In genomic region chr5:78648359-78649219, GRCh38 we compare ENCODE assay signal across 8 cellular contexts. TPM values are rescaled to one million over a fixed set of nuclear protein-coding genes. Genes with fewer than 3 reads are reported as not detected.
DNase-seq lines count a peak whose midpoint lies in the region; ATAC-seq, FAIRE-seq and TF ChIP-seq lines count a peak whose summit lies in the region.

A gene with protein sequence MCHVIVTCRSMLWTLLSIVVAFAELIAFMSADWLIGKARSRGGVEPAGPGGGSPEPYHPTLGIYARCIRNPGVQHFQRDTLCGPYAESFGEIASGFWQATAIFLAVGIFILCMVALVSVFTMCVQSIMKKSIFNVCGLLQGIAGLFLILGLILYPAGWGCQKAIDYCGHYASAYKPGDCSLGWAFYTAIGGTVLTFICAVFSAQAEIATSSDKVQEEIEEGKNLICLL (minus strand): TSS chr5:78648772. CDS start chr5:78510213, 138,559 bp downstream.

- intact Hi-C loops in activated CD4-positive, alpha-beta T cell treated with anti-CD3 and anti-CD28 coated beads, Interleukin-2, amount 10 ng/mL, durations not matched to agents 24 days and 14 days (cut with micrococcal nuclease): no loop called here

- FAIRE-seq in H54 (lab: Jason Lieb, UNC): no peak

- H3K36me3 ChIP-seq in MG63: peaks cover 10% of the 10 kb centered on the region

- H3K4me1 Mint-ChIP-seq in activated CD4-positive, alpha-beta T cell treated with anti-CD3 and anti-CD28 coated beads, Interleukin-2, amount 10 ng/mL, durations not matched to agents 24 days and 14 days: peaks cover 7% of the 10 kb centered on the region
- peaks cover 35% of the 10 kb centered on the region for H3K4me1 Mint-ChIP-seq in endothelial cell (ENCODE audit: unreplicated experiment)
- peaks cover 21% of the 10 kb centered on the region for H3K4me1 Mint-ChIP-seq in memory B cell
- H3K4me1 Mint-ChIP-seq in stimulated activated naive B cell treated with anti-CD40 and anti-IgM and Interleukin-4, amounts not matched to agents 10 μg/mL and 1 μg/mL and 100 μg/mL, for 72 hours: peaks cover 21 to 39% of the 10 kb centered on the region in 2 donors

- H3K27me3 Mint-ChIP-seq in activated CD4-positive, alpha-beta T cell treated with anti-CD3 and anti-CD28 coated beads, Interleukin-2, amount 10 ng/mL, durations not matched to agents 24 days and 14 days: peaks cover 55% of the 10 kb centered on the region
- H3K27me3 Mint-ChIP-seq in endothelial cell (ENCODE audit: unreplicated experiment): peaks cover 6% of the 10 kb centered on the region
- no peaks in the 10 kb centered on the region for H3K27me3 Mint-ChIP-seq in memory B cell
- H3K27me3 Mint-ChIP-seq in stimulated activated naive B cell treated with anti-CD40 and anti-IgM and Interleukin-4, amounts not matched to agents 10 μg/mL and 1 μg/mL and 100 μg/mL, for 72 hours: peaks cover 0 to 5% of the 10 kb centered on the region in 2 donors

- no peak within 1 kb of the TSS for H3K27ac Mint-ChIP-seq in activated CD4-positive, alpha-beta T cell treated with anti-CD3 and anti-CD28 coated beads, Interleukin-2, amount 10 ng/mL, durations not matched to agents 24 days and 14 days
- H3K27ac Mint-ChIP-seq in endothelial cell (ENCODE audit: unreplicated experiment) (peak within 1 kb of the TSS; percentile 81), memory B cell (peak within 1 kb of the TSS; percentile 81)
- peak within 1 kb of the TSS; percentile 82 for H3K27ac Mint-ChIP-seq in stimulated activated naive B cell treated with anti-CD40 and anti-IgM and Interleukin-4, amounts not matched to agents 10 μg/mL and 1 μg/mL and 100 μg/mL, for 72 hours

- H3K27me3 ChIP-seq in MG63: no peaks in the 10 kb centered on the region

- peak within 1 kb of the TSS; percentile 88 for H3K4me3 ChIP-seq in MG63

- no peaks in the 10 kb centered on the region for H3K9me3 ChIP-seq in MG63

- peak; percentile 72 for ATAC-seq in memory B cell (ENCODE audit: low read depth)
- peak; percentile 74 for ATAC-seq in stimulated activated naive B cell treated with anti-CD40 and anti-IgM and Interleukin-4, amounts not matched to agents 10 μg/mL and 1 μg/mL and 100 μg/mL, for 72 hours (replicated peaks)

- TF ChIP-seq CTCF in endothelial cell (IDR thresholded peaks at IDR 0.05; ENCODE audit: unreplicated experiment): no peak

- no peaks in the 10 kb centered on the region for H3K9me3 Mint-ChIP-seq in activated CD4-positive, alpha-beta T cell treated with anti-CD3 and anti-CD28 coated beads, Interleukin-2, amount 10 ng/mL, durations not matched to agents 24 days and 14 days
- H3K9me3 Mint-ChIP-seq in endothelial cell (ENCODE audit: unreplicated experiment) (no peaks in the 10 kb centered on the region), memory B cell (no peaks in the 10 kb centered on the region)
- H3K9me3 Mint-ChIP-seq in stimulated activated naive B cell treated with anti-CD40 and anti-IgM and Interleukin-4, amounts not matched to agents 10 μg/mL and 1 μg/mL and 100 μg/mL, for 72 hours: no peaks in the 10 kb centered on the region

- DNase-seq in NCI-H2107 (lab: John Stamatoyannopoulos, UW) (peak; percentile 31), NCI-H2107 treated with DMSO at 0.1 percent for 48 hours (lab: John Stamatoyannopoulos, UW; ENCODE audit: unreplicated experiment) (no peak), H54 (ENCODE audit: insufficient read length, low spot score) (no peak), MG63 (peak; percentile 80), endothelial cell (ENCODE audit: low spot score) (peak; percentile 71), memory B cell (ENCODE audit: low spot score in 2 of 2) (peak; percentile 50 to 65)
- DNase-seq in activated CD4-positive, alpha-beta T cell treated with anti-CD3 and anti-CD28 coated beads, Interleukin-2, amount 10 ng/mL, durations not matched to agents 24 days and 14 days: peak; percentile 72
- DNase-seq in stimulated activated naive B cell treated with anti-CD40 and anti-IgM and Interleukin-4, amounts not matched to agents 10 μg/mL and 1 μg/mL and 100 μg/mL, for 72 hours: peak; percentile 50

- TF ChIP-seq POLR2A in H54 (IDR thresholded peaks at IDR 0.05; ENCODE audit: low read depth, low read length): peak; percentile 46

- no peaks in the 10 kb centered on the region for H3K36me3 Mint-ChIP-seq in activated CD4-positive, alpha-beta T cell treated with anti-CD3 and anti-CD28 coated beads, Interleukin-2, amount 10 ng/mL, durations not matched to agents 24 days and 14 days (ENCODE audit: low read depth)
- peaks cover 8% of the 10 kb centered on the region for H3K36me3 Mint-ChIP-seq in endothelial cell (ENCODE audit: low read depth, unreplicated experiment)
- H3K36me3 Mint-ChIP-seq in memory B cell: peaks cover 6% of the 10 kb centered on the region
- H3K36me3 Mint-ChIP-seq in stimulated activated naive B cell treated with anti-CD40 and anti-IgM and Interleukin-4, amounts not matched to agents 10 μg/mL and 1 μg/mL and 100 μg/mL, for 72 hours: peaks cover 9 to 12% of the 10 kb centered on the region in 2 donors

- peak within 1 kb of the TSS; percentile 72 for H3K4me3 Mint-ChIP-seq in activated CD4-positive, alpha-beta T cell treated with anti-CD3 and anti-CD28 coated beads, Interleukin-2, amount 10 ng/mL, durations not matched to agents 24 days and 14 days
- H3K4me3 Mint-ChIP-seq in endothelial cell (ENCODE audit: unreplicated experiment) (peak within 1 kb of the TSS; percentile 95), memory B cell (peak within 1 kb of the TSS; percentile 89)
- H3K4me3 Mint-ChIP-seq in stimulated activated naive B cell treated with anti-CD40 and anti-IgM and Interleukin-4, amounts not matched to agents 10 μg/mL and 1 μg/mL and 100 μg/mL, for 72 hours: peak within 1 kb of the TSS; percentile 85 to 90

RNA-seq across cellular contexts. Expression of the gene that starts here (rescaled TPM):
- 14.0 and 15.3 TPM in 2 replicates for total RNA-seq in MG63 (2014; rRNA removed; shearing (Covaris generic); ENCODE audit: low replicate concordance)
- 0.05 and 0.30 TPM in 2 replicates for total RNA-seq in activated CD4-positive, alpha-beta T cell treated with anti-CD3 and anti-CD28 coated beads, Interleukin-2, amount 10 ng/mL, durations not matched to agents 24 days and 14 days
- total RNA-seq in endothelial cell (ENCODE audit: unreplicated experiment): 47.6 TPM

Comparison
In these comparisons a context has a peak if more than half of its experiments do, and no peak if none do; other contexts are left out.
1. RNA of the gene that starts here (total RNA-seq): 47.6 TPM in endothelial cell (single experiment) and 14.0 to 15.3 TPM in MG63; 0.05 to 0.30 TPM in activated CD4-positive, alpha-beta T cell treated with anti-CD3 and anti-CD28 coated beads, Interleukin-2, amount 10 ng/mL, durations not matched to agents 24 days and 14 days; every median in the first group is over 10 times any median in the second.
2. DNase-seq: peak in NCI-H2107 (single experiment), MG63 (single experiment), endothelial cell (single experiment), memory B cell (2 of 2) and stimulated activated naive B cell treated with anti-CD40 and anti-IgM and Interleukin-4, amounts not matched to agents 10 μg/mL and 1 μg/mL and 100 μg/mL, for 72 hours (single experiment); none in NCI-H2107 treated with DMSO at 0.1 percent for 48 hours (single experiment) and H54 (single experiment).
3. Peak in DNase-seq in activated CD4-positive, alpha-beta T cell treated with anti-CD3 and anti-CD28 coated beads, Interleukin-2, amount 10 ng/mL, durations not matched to agents 24 days and 14 days; RNA of the gene not detected or under 1 TPM.
4. Peak in every context shown above with its lines, with median percentiles within 50 percentile points of each other: H3K4me3 Mint-ChIP-seq.